Comparison of ENCODE assay signal across 2 cellular contexts in the genomic region with DNA sequence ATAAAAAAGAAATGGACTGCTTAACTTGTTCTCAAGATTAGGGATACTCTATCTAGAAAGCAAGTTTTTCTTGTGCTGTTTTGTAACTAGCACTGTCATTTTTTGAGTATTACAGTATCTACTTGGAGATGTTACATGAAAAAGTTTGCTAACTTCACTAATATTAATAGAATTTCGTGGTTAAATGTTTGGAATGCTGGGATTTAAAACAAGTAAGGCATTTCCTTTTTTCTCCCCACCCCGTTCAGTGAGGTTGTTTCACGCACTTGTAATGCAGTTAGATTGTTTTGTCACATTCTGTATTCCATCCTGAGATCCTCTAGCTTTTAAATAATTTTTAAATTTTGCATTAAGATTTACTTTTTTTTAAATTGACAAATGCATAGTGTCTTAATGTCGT.
TF ChIP-seq lines count a peak whose summit lies in the region.

No MANE protein-coding gene starts in this region.

TF ChIP-seq in SK-N-SH treated with all-trans-retinoic acid at 6 μM for 48 hours, 23 proteins besides CTCF, POLR2A, EP300 and RAD21 (continued from another document):
- no peak for TF ChIP-seq TSHZ2 (CRISPR knock-in tag; IDR thresholded peaks at IDR 0.05)
- TF ChIP-seq TCF4 (CRISPR knock-in tag; IDR thresholded peaks at IDR 0.05; ENCODE audit: borderline replicate concordance): no peak
- TF ChIP-seq BACH2 (CRISPR knock-in tag; IDR thresholded peaks at IDR 0.05; ENCODE audit: borderline replicate concordance): no peak
- TF ChIP-seq, protein P1, sequence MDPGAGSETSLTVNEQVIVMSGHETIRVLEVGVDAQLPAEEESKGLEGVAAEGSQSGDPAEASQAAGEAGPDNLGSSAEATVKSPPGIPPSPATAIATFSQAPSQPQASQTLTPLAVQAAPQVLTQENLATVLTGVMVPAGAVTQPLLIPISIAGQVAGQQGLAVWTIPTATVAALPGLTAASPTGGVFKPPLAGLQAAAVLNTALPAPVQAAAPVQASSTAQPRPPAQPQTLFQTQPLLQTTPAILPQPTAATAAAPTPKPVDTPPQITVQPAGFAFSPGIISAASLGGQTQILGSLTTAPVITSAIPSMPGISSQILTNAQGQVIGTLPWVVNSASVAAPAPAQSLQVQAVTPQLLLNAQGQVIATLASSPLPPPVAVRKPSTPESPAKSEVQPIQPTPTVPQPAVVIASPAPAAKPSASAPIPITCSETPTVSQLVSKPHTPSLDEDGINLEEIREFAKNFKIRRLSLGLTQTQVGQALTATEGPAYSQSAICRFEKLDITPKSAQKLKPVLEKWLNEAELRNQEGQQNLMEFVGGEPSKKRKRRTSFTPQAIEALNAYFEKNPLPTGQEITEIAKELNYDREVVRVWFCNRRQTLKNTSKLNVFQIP (CRISPR knock-in tag; IDR thresholded peaks at IDR 0.05; ENCODE audit: borderline replicate concordance, low read depth): no peak
- no peak for TF ChIP-seq ZNF565 (CRISPR knock-in tag; conservative IDR thresholded peaks at IDR 0.05; ENCODE audit: low read depth)
- TF ChIP-seq ARNTL (CRISPR knock-in tag; IDR thresholded peaks at IDR 0.05; ENCODE audit: borderline replicate concordance, low read depth): no peak
- TF ChIP-seq CSDC2 (CRISPR knock-in tag; IDR thresholded peaks at IDR 0.05): no peak
- no peak for TF ChIP-seq OSR1 (CRISPR knock-in tag; IDR thresholded peaks at IDR 0.05)
- TF ChIP-seq ESRRG (CRISPR knock-in tag; IDR thresholded peaks at IDR 0.05): no peak
- no peak for TF ChIP-seq ZFP30 (CRISPR knock-in tag; IDR thresholded peaks at IDR 0.05)
- no peak for TF ChIP-seq ISL1 (CRISPR knock-in tag; IDR thresholded peaks at IDR 0.05)
- TF ChIP-seq, protein P2, sequence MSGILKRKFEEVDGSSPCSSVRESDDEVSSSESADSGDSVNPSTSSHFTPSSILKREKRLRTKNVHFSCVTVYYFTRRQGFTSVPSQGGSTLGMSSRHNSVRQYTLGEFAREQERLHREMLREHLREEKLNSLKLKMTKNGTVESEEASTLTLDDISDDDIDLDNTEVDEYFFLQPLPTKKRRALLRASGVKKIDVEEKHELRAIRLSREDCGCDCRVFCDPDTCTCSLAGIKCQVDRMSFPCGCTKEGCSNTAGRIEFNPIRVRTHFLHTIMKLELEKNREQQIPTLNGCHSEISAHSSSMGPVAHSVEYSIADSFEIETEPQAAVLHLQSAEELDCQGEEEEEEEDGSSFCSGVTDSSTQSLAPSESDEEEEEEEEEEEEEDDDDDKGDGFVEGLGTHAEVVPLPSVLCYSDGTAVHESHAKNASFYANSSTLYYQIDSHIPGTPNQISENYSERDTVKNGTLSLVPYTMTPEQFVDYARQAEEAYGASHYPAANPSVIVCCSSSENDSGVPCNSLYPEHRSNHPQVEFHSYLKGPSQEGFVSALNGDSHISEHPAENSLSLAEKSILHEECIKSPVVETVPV (CRISPR knock-in tag; IDR thresholded peaks at IDR 0.05): no peak
- no peak for TF ChIP-seq ZC3H10 (CRISPR knock-in tag; IDR thresholded peaks at IDR 0.05)
- no peak for TF ChIP-seq TOX (CRISPR knock-in tag; IDR thresholded peaks at IDR 0.05; ENCODE audit: borderline replicate concordance)
- no peak for TF ChIP-seq ZNF8 (CRISPR knock-in tag; IDR thresholded peaks at IDR 0.05)
- TF ChIP-seq PPARA (CRISPR knock-in tag; IDR thresholded peaks at IDR 0.05; ENCODE audit: borderline replicate concordance): no peak
TF ChIP-seq in SK-N-SH treated with all-trans-retinoic acid at 6 μM for 48 hours: peak in this region for 0.

TF ChIP-seq in GM23338, 12 proteins besides CTCF, POLR2A, EP300 and RAD21 (continued from another document):
- TF ChIP-seq POLR2AphosphoS5 (IDR thresholded peaks at IDR 0.05; ENCODE audit: low read depth): no peak
- TF ChIP-seq EZH2phosphoT487 (IDR thresholded peaks at IDR 0.05; ENCODE audit: unreplicated experiment): no peak
- no peak for TF ChIP-seq EZH2 (IDR thresholded peaks at IDR 0.05; ENCODE audit: low read depth, unreplicated experiment)
- no peak for TF ChIP-seq NANOG (IDR thresholded peaks at IDR 0.05; ENCODE audit: borderline replicate concordance)
- no peak for TF ChIP-seq CREB1 (CRISPR knock-in tag; IDR thresholded peaks at IDR 0.05; ENCODE audit: low read depth)
- TF ChIP-seq JUNB (IDR thresholded peaks at IDR 0.05; ENCODE audit: unreplicated experiment): no peak
- TF ChIP-seq ZNF114 (CRISPR knock-in tag; IDR thresholded peaks at IDR 0.05): no peak
- TF ChIP-seq, protein P3, sequence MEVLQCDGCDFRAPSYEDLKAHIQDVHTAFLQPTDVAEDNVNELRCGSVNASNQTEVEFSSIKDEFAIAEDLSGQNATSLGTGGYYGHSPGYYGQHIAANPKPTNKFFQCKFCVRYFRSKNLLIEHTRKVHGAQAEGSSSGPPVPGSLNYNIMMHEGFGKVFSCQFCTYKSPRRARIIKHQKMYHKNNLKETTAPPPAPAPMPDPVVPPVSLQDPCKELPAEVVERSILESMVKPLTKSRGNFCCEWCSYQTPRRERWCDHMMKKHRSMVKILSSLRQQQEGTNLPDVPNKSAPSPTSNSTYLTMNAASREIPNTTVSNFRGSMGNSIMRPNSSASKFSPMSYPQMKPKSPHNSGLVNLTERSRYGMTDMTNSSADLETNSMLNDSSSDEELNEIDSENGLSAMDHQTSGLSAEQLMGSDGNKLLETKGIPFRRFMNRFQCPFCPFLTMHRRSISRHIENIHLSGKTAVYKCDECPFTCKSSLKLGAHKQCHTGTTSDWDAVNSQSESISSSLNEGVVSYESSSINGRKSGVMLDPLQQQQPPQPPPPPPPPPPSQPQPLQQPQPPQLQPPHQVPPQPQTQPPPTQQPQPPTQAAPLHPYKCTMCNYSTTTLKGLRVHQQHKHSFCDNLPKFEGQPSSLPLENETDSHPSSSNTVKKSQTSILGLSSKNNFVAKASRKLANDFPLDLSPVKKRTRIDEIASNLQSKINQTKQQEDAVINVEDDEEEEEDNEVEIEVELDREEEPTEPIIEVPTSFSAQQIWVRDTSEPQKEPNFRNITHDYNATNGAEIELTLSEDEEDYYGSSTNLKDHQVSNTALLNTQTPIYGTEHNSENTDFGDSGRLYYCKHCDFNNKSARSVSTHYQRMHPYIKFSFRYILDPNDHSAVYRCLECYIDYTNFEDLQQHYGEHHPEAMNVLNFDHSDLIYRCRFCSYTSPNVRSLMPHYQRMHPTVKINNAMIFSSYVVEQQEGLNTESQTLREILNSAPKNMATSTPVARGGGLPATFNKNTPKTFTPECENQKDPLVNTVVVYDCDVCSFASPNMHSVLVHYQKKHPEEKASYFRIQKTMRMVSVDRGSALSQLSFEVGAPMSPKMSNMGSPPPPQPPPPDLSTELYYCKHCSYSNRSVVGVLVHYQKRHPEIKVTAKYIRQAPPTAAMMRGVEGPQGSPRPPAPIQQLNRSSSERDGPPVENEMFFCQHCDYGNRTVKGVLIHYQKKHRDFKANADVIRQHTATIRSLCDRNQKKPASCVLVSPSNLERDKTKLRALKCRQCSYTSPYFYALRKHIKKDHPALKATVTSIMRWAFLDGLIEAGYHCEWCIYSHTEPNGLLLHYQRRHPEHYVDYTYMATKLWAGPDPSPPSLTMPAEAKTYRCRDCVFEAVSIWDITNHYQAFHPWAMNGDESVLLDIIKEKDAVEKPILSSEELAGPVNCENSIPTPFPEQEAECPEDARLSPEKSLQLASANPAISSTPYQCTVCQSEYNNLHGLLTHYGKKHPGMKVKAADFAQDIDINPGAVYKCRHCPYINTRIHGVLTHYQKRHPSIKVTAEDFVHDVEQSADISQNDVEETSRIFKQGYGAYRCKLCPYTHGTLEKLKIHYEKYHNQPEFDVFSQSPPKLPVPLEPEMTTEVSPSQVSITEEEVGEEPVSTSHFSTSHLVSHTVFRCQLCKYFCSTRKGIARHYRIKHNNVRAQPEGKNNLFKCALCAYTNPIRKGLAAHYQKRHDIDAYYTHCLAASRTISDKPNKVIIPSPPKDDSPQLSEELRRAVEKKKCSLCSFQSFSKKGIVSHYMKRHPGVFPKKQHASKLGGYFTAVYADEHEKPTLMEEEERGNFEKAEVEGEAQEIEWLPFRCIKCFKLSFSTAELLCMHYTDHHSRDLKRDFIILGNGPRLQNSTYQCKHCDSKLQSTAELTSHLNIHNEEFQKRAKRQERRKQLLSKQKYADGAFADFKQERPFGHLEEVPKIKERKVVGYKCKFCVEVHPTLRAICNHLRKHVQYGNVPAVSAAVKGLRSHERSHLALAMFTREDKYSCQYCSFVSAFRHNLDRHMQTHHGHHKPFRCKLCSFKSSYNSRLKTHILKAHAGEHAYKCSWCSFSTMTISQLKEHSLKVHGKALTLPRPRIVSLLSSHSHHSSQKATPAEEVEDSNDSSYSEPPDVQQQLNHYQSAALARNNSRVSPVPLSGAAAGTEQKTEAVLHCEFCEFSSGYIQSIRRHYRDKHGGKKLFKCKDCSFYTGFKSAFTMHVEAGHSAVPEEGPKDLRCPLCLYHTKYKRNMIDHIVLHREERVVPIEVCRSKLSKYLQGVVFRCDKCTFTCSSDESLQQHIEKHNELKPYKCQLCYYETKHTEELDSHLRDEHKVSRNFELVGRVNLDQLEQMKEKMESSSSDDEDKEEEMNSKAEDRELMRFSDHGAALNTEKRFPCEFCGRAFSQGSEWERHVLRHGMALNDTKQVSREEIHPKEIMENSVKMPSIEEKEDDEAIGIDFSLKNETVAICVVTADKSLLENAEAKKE (CRISPR knock-in tag; IDR thresholded peaks at IDR 0.05): no peak
- no peak for TF ChIP-seq ETS1 (IDR thresholded peaks at IDR 0.05)
